8 cellular contexts compared by ENCODE assay signal in the genomic region with DNA sequence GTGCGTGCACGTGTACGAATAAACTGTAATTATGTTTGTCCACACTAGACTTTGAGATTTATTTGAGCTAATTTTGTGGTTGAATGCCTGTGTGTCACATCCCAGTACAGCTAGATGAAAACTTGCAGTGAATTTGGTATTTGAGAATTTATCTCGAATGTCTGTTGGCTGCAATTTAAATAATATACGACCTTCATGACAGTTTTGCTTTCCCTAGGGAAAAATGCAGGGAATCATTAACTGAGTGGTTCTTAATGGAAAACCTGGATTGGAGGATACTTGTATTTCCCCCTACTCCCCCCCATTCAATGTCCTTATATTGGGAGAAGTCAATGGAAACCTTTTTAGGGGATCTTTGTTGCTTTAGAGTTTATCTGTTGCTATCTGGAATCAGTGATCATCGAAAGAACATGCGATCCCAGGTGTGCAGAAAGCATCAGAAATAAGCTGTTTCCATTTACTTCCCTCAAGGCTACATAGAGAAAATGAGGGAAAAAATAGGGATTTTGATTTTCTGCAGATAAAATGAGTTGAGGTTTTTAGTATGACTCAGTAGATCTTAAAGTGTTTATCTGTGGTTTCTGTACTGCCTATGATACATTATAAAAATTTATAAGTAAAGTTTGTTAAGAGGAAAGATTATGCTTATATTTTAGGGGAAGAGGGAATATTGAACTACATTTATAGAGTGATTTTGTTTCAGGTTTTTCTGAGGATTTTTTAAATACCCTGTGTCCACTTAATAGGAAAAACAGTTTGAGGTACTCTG.
DNase-seq lines count a peak whose midpoint lies in the region; ATAC-seq and TF ChIP-seq lines count a peak whose summit lies in the region.
"Not testable (repeated sequence)": the region's sequence is repeated elsewhere in the genome, so short reads cannot be mapped to it uniquely, and the experiment has no call there.

No MANE protein-coding gene starts in this region.

- DNase-seq in Calu3; colonic mucosa; left ventricle myocardium inferior; natural killer cell treated with Interleukin-12 subunit alpha and Interleukin-12 subunit beta and Interleukin-15 and Interleukin-18, amount 100 ng/mL, for 72 hours (ENCODE audit: low spot score); thoracic aorta (ENCODE audit: low spot score): not testable (repeated sequence)
- peak; percentile 16 for DNase-seq in RPMI7951 (ENCODE audit: low read depth)

- peak overlapping the region; percentile 30 for H3K27ac Mint-ChIP-seq in Calu3 (ENCODE audit: unreplicated experiment)
- H3K27ac Mint-ChIP-seq in IgD-negative memory B cell = peak overlapping the region in 2 of 3 donors; percentile 54 to 62
- peak overlapping the region; percentile 41 for H3K27ac Mint-ChIP-seq in activated T-helper 17 cell treated with anti-CD3 and anti-CD28 coated beads, Interleukin-2, amount 50 U/mL, for 72 hours
- peak overlapping the region in 1 of 2 donors; percentile 80 for H3K27ac Mint-ChIP-seq in natural killer cell treated with Interleukin-12 subunit alpha and Interleukin-12 subunit beta and Interleukin-15 and Interleukin-18, amount 100 ng/mL, for 72 hours

- H3K4me3 ChIP-seq in colonic mucosa = peak overlapping the region; percentile 13
- peak overlapping the region; percentile 79 for H3K4me3 ChIP-seq in left ventricle myocardium inferior
- H3K4me3 ChIP-seq in thoracic aorta = peak overlapping the region; percentile 58

- not testable (repeated sequence) for TF ChIP-seq CTCF in Calu3 (IDR thresholded peaks at IDR 0.05; ENCODE audit: unreplicated experiment); colonic mucosa (IDR thresholded peaks at IDR 0.05); left ventricle myocardium inferior (IDR thresholded peaks at IDR 0.05; ENCODE audit: borderline replicate concordance); thoracic aorta (IDR thresholded peaks at IDR 0.05)

- CTCF ChIA-PET in Calu3 (lab: Charles Lee) = not testable (repeated sequence)

- not testable (repeated sequence) for ATAC-seq in activated T-helper 17 cell treated with anti-CD3 and anti-CD28 coated beads, Interleukin-2, amount 50 U/mL, for 72 hours (replicated peaks); natural killer cell treated with Interleukin-12 subunit alpha and Interleukin-12 subunit beta and Interleukin-15 and Interleukin-18, amount 100 ng/mL, for 72 hours; thoracic aorta (ENCODE audit: insufficient number of reproducible peaks, low FRiP score, low read depth)

- H3K4me1 ChIP-seq in colonic mucosa = not testable (repeated sequence)
- H3K4me1 ChIP-seq in left ventricle myocardium inferior (peaks cover 29% of the 10 kb centered on the region), thoracic aorta (ENCODE audit: control insufficient read depth in 1 of 2, low read depth in 2 of 2) (peaks cover 0 to 17% of the 10 kb centered on the region in 2 donors)

- H3K27me3 Mint-ChIP-seq in Calu3 (ENCODE audit: unreplicated experiment); IgD-negative memory B cell; activated T-helper 17 cell treated with anti-CD3 and anti-CD28 coated beads, Interleukin-2, amount 50 U/mL, for 72 hours; natural killer cell treated with Interleukin-12 subunit alpha and Interleukin-12 subunit beta and Interleukin-15 and Interleukin-18, amount 100 ng/mL, for 72 hours: not testable (repeated sequence)

- not testable (repeated sequence) for H3K27ac ChIP-seq in colonic mucosa; left ventricle myocardium inferior (replicated peaks); thoracic aorta

- not testable (repeated sequence) for H3K36me3 ChIP-seq in colonic mucosa, left ventricle myocardium inferior, thoracic aorta

- not testable (repeated sequence) for H3K9me3 Mint-ChIP-seq in Calu3 (ENCODE audit: low read depth, unreplicated experiment); IgD-negative memory B cell; activated T-helper 17 cell treated with anti-CD3 and anti-CD28 coated beads, Interleukin-2, amount 50 U/mL, for 72 hours; natural killer cell treated with Interleukin-12 subunit alpha and Interleukin-12 subunit beta and Interleukin-15 and Interleukin-18, amount 100 ng/mL, for 72 hours

- not testable (repeated sequence) for H3K27me3 ChIP-seq in colonic mucosa; left ventricle myocardium inferior (ENCODE audit: low read depth); thoracic aorta (replicated peaks; ENCODE audit: insufficient read depth)

- H3K4me1 Mint-ChIP-seq in Calu3 (ENCODE audit: low read depth, unreplicated experiment) (peaks cover 16% of the 10 kb centered on the region), IgD-negative memory B cell (peaks cover 19 to 31% (median 24%) of the 10 kb centered on the region in 3 donors)
- not testable (repeated sequence) for H3K4me1 Mint-ChIP-seq in activated T-helper 17 cell treated with anti-CD3 and anti-CD28 coated beads, Interleukin-2, amount 50 U/mL, for 72 hours
- peaks cover 8 to 12% of the 10 kb centered on the region in 2 donors for H3K4me1 Mint-ChIP-seq in natural killer cell treated with Interleukin-12 subunit alpha and Interleukin-12 subunit beta and Interleukin-15 and Interleukin-18, amount 100 ng/mL, for 72 hours (ENCODE audit: low read depth in 2 of 2)

- TSS peak; percentile 31 for BruUV-seq in Calu3 (replicated peaks; lab: Mats Ljungman, UMichigan)

- H3K9me3 ChIP-seq in colonic mucosa; left ventricle myocardium inferior (replicated peaks); thoracic aorta: not testable (repeated sequence)

- H3K4me3 Mint-ChIP-seq in Calu3 (ENCODE audit: low read depth, unreplicated experiment) (peak overlapping the region; percentile 98), IgD-negative memory B cell (peak overlapping the region; percentile 64 to 99 (median 85))
- H3K4me3 Mint-ChIP-seq in activated T-helper 17 cell treated with anti-CD3 and anti-CD28 coated beads, Interleukin-2, amount 50 U/mL, for 72 hours = peak overlapping the region; percentile 95
- peak overlapping the region; percentile 93 for H3K4me3 Mint-ChIP-seq in natural killer cell treated with Interleukin-12 subunit alpha and Interleukin-12 subunit beta and Interleukin-15 and Interleukin-18, amount 100 ng/mL, for 72 hours

- intact Hi-C loops in Calu3 (cut with micrococcal nuclease; ENCODE audit: unreplicated experiment); colonic mucosa (cut with DNase I); left ventricle myocardium inferior (cut with micrococcal nuclease): not testable (repeated sequence)

- H3K36me3 Mint-ChIP-seq in Calu3 (ENCODE audit: insufficient read depth, unreplicated experiment) = peaks cover 18% of the 10 kb centered on the region
- H3K36me3 Mint-ChIP-seq in IgD-negative memory B cell; activated T-helper 17 cell treated with anti-CD3 and anti-CD28 coated beads, Interleukin-2, amount 50 U/mL, for 72 hours (ENCODE audit: low read depth); natural killer cell treated with Interleukin-12 subunit alpha and Interleukin-12 subunit beta and Interleukin-15 and Interleukin-18, amount 100 ng/mL, for 72 hours: not testable (repeated sequence)

- H3K9ac ChIP-seq in colonic mucosa (ENCODE audit: low read depth in 2 of 2, low read length in 2 of 2) = not testable (repeated sequence)

Comparison
In these comparisons a context has a peak if more than half of its experiments do, and no peak if none do; other contexts are left out.
1. H3K4me3 ChIP-seq: peak in every context shown above with its lines; median percentile 79 in left ventricle myocardium inferior; 58 in thoracic aorta; 13 in colonic mucosa.